28 cellular contexts compared by ENCODE assay signal in the genomic region with DNA sequence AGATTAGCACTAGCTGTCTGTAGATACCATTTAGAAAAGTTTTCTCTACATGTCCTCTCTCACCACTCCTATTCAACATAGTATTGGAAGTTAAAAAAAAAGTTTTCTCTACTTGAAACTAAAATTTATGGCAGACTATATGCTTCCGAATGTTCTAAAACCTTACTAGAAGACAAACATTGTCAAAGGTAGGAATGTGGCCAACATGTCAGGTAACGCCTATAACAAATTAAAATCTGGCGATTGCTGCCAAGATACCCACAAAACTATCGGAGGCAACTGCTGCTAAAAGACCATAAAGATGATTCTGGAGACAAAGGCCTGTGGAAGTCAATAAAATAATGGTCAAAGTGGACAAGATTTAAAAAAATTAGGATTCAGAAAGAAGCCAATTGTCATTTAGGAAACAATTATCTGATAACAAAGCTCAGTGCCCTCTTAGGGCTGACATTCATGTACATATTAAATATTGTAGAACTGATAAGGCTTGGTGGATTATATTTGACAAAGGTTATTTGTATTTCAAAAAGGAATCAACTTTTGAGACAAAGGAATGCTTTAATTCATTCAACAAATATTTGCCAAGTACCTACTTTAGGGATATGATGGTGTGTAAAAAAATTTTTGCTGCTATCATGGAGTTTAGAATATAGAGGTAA. TPM values are rescaled to one million over a fixed set of nuclear protein-coding genes. Genes with fewer than 3 reads are reported as not detected.
"Had no signal": no experiment of that assay in that cellular context is flagged by ENCODE, and none has a peak within 500 bp of the region (broad histone marks: within the 10 kb centered on the region; RNA-seq: fewer than 3 reads in every experiment).

No MANE protein-coding gene starts in this region.

- H3K9me3 Mint-ChIP-seq: stimulated activated effector memory CD8-positive, alpha-beta T cell treated with anti-CD3 and anti-CD28 coated beads, Interleukin-12 subunit alpha, Interleukin-12 subunit beta, amount 100 ng/mL, for 72 hours; stimulated activated memory B cell treated with anti-CD40 and anti-IgM and Interleukin-4, amounts not matched to agents 10 μg/mL and 1 μg/mL and 100 μg/mL, for 72 hours; stimulated activated naive B cell treated with anti-CD40 and anti-IgM and Interleukin-4, amounts not matched to agents 10 μg/mL and 1 μg/mL and 100 μg/mL, for 72 hours; stimulated activated naive CD8-positive, alpha-beta T cell treated with anti-CD3 and anti-CD28 coated beads, Interleukin-15, amount 100 ng/mL, for 72 hours; stimulated activated naive CD8-positive, alpha-beta T cell treated with anti-CD3 and anti-CD28 coated beads, Interleukin-15, Interleukin-2, amounts not matched to agents 100 ng/mL and 50 ng/mL, for 24 hours; type B pancreatic cell had no signal

- H3K9me3 ChIP-seq: stomach, suprapubic skin, testis, thoracic aorta, thyroid gland, tibial artery, tibial nerve, transverse colon, upper lobe of left lung, upper lobe of right lung, uterus, vagina had no signal

- H3K4me3 Mint-ChIP-seq: stimulated activated effector memory CD8-positive, alpha-beta T cell treated with anti-CD3 and anti-CD28 coated beads, Interleukin-12 subunit alpha, Interleukin-12 subunit beta, amount 100 ng/mL, for 72 hours; stimulated activated memory B cell treated with anti-CD40 and anti-IgM and Interleukin-4, amounts not matched to agents 10 μg/mL and 1 μg/mL and 100 μg/mL, for 72 hours; stimulated activated naive B cell treated with anti-CD40 and anti-IgM and Interleukin-4, amounts not matched to agents 10 μg/mL and 1 μg/mL and 100 μg/mL, for 72 hours; stimulated activated naive CD8-positive, alpha-beta T cell treated with anti-CD3 and anti-CD28 coated beads, Interleukin-15, amount 100 ng/mL, for 72 hours; stimulated activated naive CD8-positive, alpha-beta T cell treated with anti-CD3 and anti-CD28 coated beads, Interleukin-15, Interleukin-2, amounts not matched to agents 100 ng/mL and 50 ng/mL, for 24 hours; type B pancreatic cell had no signal

- H3K36me3 ChIP-seq: stomach, suprapubic skin, thoracic aorta, thyroid gland, tibial artery, tibial nerve, transverse colon, upper lobe of left lung, upper lobe of right lung, uterus, vagina had no signal

- H3K36me3 Mint-ChIP-seq: stimulated activated effector memory CD8-positive, alpha-beta T cell treated with anti-CD3 and anti-CD28 coated beads, Interleukin-12 subunit alpha, Interleukin-12 subunit beta, amount 100 ng/mL, for 72 hours; stimulated activated memory B cell treated with anti-CD40 and anti-IgM and Interleukin-4, amounts not matched to agents 10 μg/mL and 1 μg/mL and 100 μg/mL, for 72 hours; type B pancreatic cell had no signal

- DNase-seq: stimulated activated CD4-positive, alpha-beta T cell treated with anti-CD3 and anti-CD28 coated beads, Interleukin-2, amount 100 ng/mL, for 48 hours; stimulated activated CD4-positive, alpha-beta T cell treated with anti-CD3 and anti-CD28 coated beads, Interleukin-4, amount 100 ng/mL, for 1 hour; stimulated activated CD4-positive, alpha-beta T cell treated with anti-CD3 and anti-CD28 coated beads, Interleukin-4, amount 100 ng/mL, for 24 hours; stimulated activated CD4-positive, alpha-beta T cell treated with anti-CD3 and anti-CD28 coated beads, Interleukin-4, amount 100 ng/mL, for 4 hours; stimulated activated CD8-positive, alpha-beta memory T cell treated with anti-CD3 and anti-CD28 coated beads, Interleukin-4, amount 100 ng/mL, for 48 hours; stimulated activated naive B cell treated with anti-CD40 and anti-IgM and Interleukin-4, amounts not matched to agents 10 μg/mL and 1 μg/mL and 100 μg/mL, for 72 hours; stimulated activated naive CD4-positive, alpha-beta T cell; stimulated activated naive CD4-positive, alpha-beta T cell treated with Interleukin-2 at 50 U/mL for 16 hours; stimulated activated naive CD8-positive, alpha-beta T cell treated with anti-CD3 and anti-CD28 coated beads, Interleukin-15, amount 100 ng/mL, for 72 hours; stimulated activated naive CD8-positive, alpha-beta T cell treated with anti-CD3 and anti-CD28 coated beads, Interleukin-15, Interleukin-2, amounts not matched to agents 100 U/mL and 50 U/mL, for 24 hours; stomach; substantia nigra; testis; thyroid gland; tibial artery; transverse colon; trophoblast cell; upper lobe of left lung; upper lobe of right lung; uterus had no signal

- H3K4me1 Mint-ChIP-seq: stimulated activated effector memory CD8-positive, alpha-beta T cell treated with anti-CD3 and anti-CD28 coated beads, Interleukin-12 subunit alpha, Interleukin-12 subunit beta, amount 100 ng/mL, for 72 hours; stimulated activated memory B cell treated with anti-CD40 and anti-IgM and Interleukin-4, amounts not matched to agents 10 μg/mL and 1 μg/mL and 100 μg/mL, for 72 hours; stimulated activated naive CD8-positive, alpha-beta T cell treated with anti-CD3 and anti-CD28 coated beads, Interleukin-15, amount 100 ng/mL, for 72 hours had no signal

- ATAC-seq: stimulated activated effector memory CD8-positive, alpha-beta T cell treated with anti-CD3 and anti-CD28 coated beads, Interleukin-12 subunit alpha, Interleukin-12 subunit beta, amount 100 ng/mL, for 72 hours; stimulated activated memory B cell treated with anti-CD40 and anti-IgM and Interleukin-4, amounts not matched to agents 10 μg/mL and 1 μg/mL and 100 μg/mL, for 72 hours; stimulated activated naive B cell treated with anti-CD40 and anti-IgM and Interleukin-4, amounts not matched to agents 10 μg/mL and 1 μg/mL and 100 μg/mL, for 72 hours; stimulated activated naive CD8-positive, alpha-beta T cell treated with anti-CD3 and anti-CD28 coated beads, Interleukin-15, amount 100 ng/mL, for 72 hours; stimulated activated naive CD8-positive, alpha-beta T cell treated with anti-CD3 and anti-CD28 coated beads, Interleukin-15, Interleukin-2, amounts not matched to agents 100 U/mL and 50 U/mL, for 24 hours; upper lobe of right lung had no signal

- H3K27ac Mint-ChIP-seq: stimulated activated effector memory CD8-positive, alpha-beta T cell treated with anti-CD3 and anti-CD28 coated beads, Interleukin-12 subunit alpha, Interleukin-12 subunit beta, amount 100 ng/mL, for 72 hours; stimulated activated memory B cell treated with anti-CD40 and anti-IgM and Interleukin-4, amounts not matched to agents 10 μg/mL and 1 μg/mL and 100 μg/mL, for 72 hours; stimulated activated naive CD8-positive, alpha-beta T cell treated with anti-CD3 and anti-CD28 coated beads, Interleukin-15, amount 100 ng/mL, for 72 hours; stimulated activated naive CD8-positive, alpha-beta T cell treated with anti-CD3 and anti-CD28 coated beads, Interleukin-15, Interleukin-2, amounts not matched to agents 100 ng/mL and 50 ng/mL, for 24 hours; type B pancreatic cell had no signal

- H3K4me1 ChIP-seq: stomach, suprapubic skin, testis, thyroid gland, tibial artery, tibial nerve, upper lobe of left lung, upper lobe of right lung, uterus, vagina had no signal

- H3K4me3 ChIP-seq: stomach, suprapubic skin, testis, thoracic aorta, thyroid gland, tibial artery, tibial nerve, transverse colon, upper lobe of left lung, upper lobe of right lung, uterus, vagina had no signal

RNA-seq across cellular contexts. Expression of a gene that starts 53.1 kb away (rescaled TPM):
- total RNA-seq: thoracic aorta had no signal
